In the genomic region with DNA sequence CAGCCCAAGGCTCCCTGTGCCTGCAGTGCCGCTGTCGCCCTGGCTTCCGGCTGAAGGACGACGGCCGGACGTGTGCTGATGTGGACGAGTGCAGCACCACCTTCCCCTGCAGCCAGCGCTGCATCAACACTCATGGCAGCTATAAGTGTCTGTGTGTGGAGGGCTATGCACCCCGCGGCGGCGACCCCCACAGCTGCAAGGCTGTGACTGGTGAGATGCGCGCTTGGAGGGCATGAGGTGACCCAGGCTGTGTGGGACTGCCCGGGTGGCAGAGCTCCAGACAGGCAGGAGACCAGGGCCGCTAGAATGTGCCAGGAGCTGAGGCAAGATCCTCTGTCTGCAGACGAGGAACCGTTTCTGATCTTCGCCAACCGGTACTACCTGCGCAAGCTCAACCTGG, we compare ENCODE assay signal across 22 cellular contexts. TPM values are rescaled to one million over a fixed set of nuclear protein-coding genes. Genes with fewer than 3 reads are reported as not detected.
DNase-seq lines count a peak whose midpoint lies in the region; ATAC-seq lines count a peak whose summit lies in the region.
"Had no signal": no experiment of that assay in that cellular context is flagged by ENCODE, and none has a peak within 500 bp of the region (broad histone marks: within the 10 kb centered on the region; RNA-seq: fewer than 3 reads in every experiment).

No MANE protein-coding gene starts in this region.

- DNase-seq in NCI-H526 treated with DMSO at 0.1 percent for 48 hours (lab: John Stamatoyannopoulos, UW) (peak; percentile 47), left lobe of liver (ENCODE audit: low spot score) (no peak), iPS-NIHi7 (ENCODE audit: extremely low spot score) (no peak), LoVo (ENCODE audit: low spot score) (no peak), SJCRH30 (no peak)
- no peak for DNase-seq in stimulated activated CD4-positive, alpha-beta T cell treated with anti-CD3 and anti-CD28 coated beads, Interleukin-2, amount 100 ng/mL, for 48 hours
- DNase-seq: 8988T; ACHN; AML-193; BE2C; C1 segment of cervical spinal cord; Calu3; CD4-positive, alpha-beta memory T cell; COR-L47; DMS153; DND-41; GOT3; HFFc6 had no signal

- peaks cover 74% of the 10 kb centered on the region for H3K36me3 ChIP-seq in BLaER1
- peaks cover 9% of the 10 kb centered on the region for H3K36me3 ChIP-seq in SJCRH30
- H3K36me3 ChIP-seq: BE2C had no signal

- no peak overlapping the region for H3K9ac ChIP-seq in BLaER1

- H3K4me1 ChIP-seq in BLaER1 = peaks cover 21% of the 10 kb centered on the region
- H3K4me1 ChIP-seq in SJCRH30 = peaks cover 25% of the 10 kb centered on the region
- H3K4me1 ChIP-seq: A549, BE2C, HAP-1 had no signal

- H3K9me3 ChIP-seq in BLaER1 (no peaks in the 10 kb centered on the region), SJCRH30 (replicated peaks) (no peaks in the 10 kb centered on the region)
- H3K9me3 ChIP-seq: A549, BE2C, HAP-1 had no signal

- H3K27ac ChIP-seq in BLaER1 (no peak overlapping the region), angular gyrus (ENCODE audit: low read depth, low read length) (peak overlapping the region; percentile 71), SJCRH30 (no peak overlapping the region)
- H3K27ac ChIP-seq: A549 had no signal

- peak; percentile 1 for ATAC-seq in left lobe of liver

- H4K20me1 ChIP-seq in BLaER1 = 0 out of 2 replicates have a peak, but pooled peaks cover 16% of the 10 kb centered on the region

- H3K4me3 ChIP-seq in BLaER1 (no peak overlapping the region), SJCRH30 (no peak overlapping the region)
- H3K4me3 ChIP-seq: A549, HAP-1 had no signal

- H3K4me2 ChIP-seq in BLaER1 = peak overlapping the region; percentile 77; the same call in 1 of the 2 replicates
- H3K4me2 ChIP-seq: A549 had no signal

- no peaks in the 10 kb centered on the region for H3K27me3 ChIP-seq in BLaER1
- H3K27me3 ChIP-seq in SJCRH30 = no peaks in the 10 kb centered on the region
- H3K27me3 ChIP-seq: BE2C had no signal

RNA-seq across cellular contexts. Expression of gene NXPH4, which starts 19.6 kb away (rescaled TPM):
- total RNA-seq in left lobe of liver = 0.13 TPM
- 91.1 and 92.7 TPM in 2 replicates for total RNA-seq in SJCRH30 (2014; rRNA removed; shearing (Covaris generic))
- total RNA-seq: CD4-positive, alpha-beta memory T cell had no signal

RNA-seq across cellular contexts. Expression of gene SHMT2, which starts 32.6 kb away (rescaled TPM):
- 242 TPM for total RNA-seq in left lobe of liver
- total RNA-seq in SJCRH30 (2014; rRNA removed; shearing (Covaris generic)) = 1,504 and 1,712 TPM in 2 replicates

RNA-seq across cellular contexts. Expression of gene LRP1-AS, which starts 49.5 kb away (rescaled TPM):
- not detected for total RNA-seq in left lobe of liver
- total RNA-seq in SJCRH30 (2014; rRNA removed; shearing (Covaris generic)) = 1.1 and 1.3 TPM in 2 replicates
- total RNA-seq: Calu3; CD4-positive, alpha-beta memory T cell; HFFc6 had no signal

RNA-seq across cellular contexts. Expression of gene STAC3, which starts 54.0 kb away (rescaled TPM):
- 2.3 TPM for total RNA-seq in left lobe of liver
- 1,199 and 1,339 TPM in 2 replicates for total RNA-seq in SJCRH30 (2014; rRNA removed; shearing (Covaris generic))

Comparison
In these comparisons a context has a peak if more than half of its experiments do, and no peak if none do; other contexts are left out.
1. RNA of gene NXPH4, which starts 19.6 kb away (total RNA-seq): 91.1 to 92.7 TPM in SJCRH30; 0.13 TPM in left lobe of liver (single experiment); every median in the first group is over 10 times any median in the second.